Comparison of ENCODE assay signal across 24 cellular contexts in the genomic region with DNA sequence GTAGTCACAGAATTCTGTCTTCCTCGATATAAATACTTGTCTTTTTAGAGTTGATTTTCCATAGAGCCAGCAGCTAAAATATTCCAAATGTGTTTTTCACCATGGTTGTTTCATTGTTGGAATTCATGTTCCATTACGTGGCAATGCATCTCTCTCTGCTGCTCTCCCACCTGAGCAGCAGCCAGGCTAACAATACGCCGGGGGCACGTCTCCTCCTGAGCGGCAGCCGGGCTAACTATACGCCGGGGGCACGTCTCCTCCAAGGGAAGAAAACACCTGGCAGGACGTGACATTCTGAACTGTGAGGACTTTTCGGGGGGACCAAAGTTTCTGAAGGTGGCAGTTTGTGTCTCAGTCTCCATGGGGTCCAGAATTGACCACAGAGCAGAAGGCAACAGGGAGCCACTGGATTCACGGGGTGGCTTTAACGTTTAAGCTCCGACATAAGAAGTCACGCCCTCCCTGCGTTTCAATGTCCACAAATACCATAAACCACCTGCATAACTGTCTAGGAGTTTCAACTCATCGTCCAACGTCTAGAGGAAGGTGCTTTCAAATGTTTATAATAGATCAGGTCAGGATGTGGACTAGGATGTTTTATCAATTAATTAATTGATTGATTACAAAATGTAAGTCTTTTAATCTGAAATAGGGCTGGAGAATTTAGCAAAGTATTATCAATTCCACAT. TPM values are rescaled to one million over a fixed set of nuclear protein-coding genes. Genes with fewer than 3 reads are reported as not detected.
"Had no signal": no experiment of that assay in that cellular context is flagged by ENCODE, and none has a peak within 500 bp of the region (broad histone marks: within the 10 kb centered on the region; RNA-seq: fewer than 3 reads in every experiment).

No MANE protein-coding gene starts in this region.

- ATAC-seq: HepG2 had no signal

- H3K9me3 ChIP-seq: MG63, SJSA1 had no signal

- H3K4me1 ChIP-seq: SJSA1 had no signal

- DNase-seq: IMR-90, Karpas-422, KG1, MG63, NCI-H1092, NCI-H1105 treated with DMSO at 0.1 percent for 48 hours, NCI-H1417 treated with DMSO at 0.1 percent for 48 hours, NCI-H146, NCI-H1694 treated with DMSO at 0.1 percent for 48 hours, NCI-H1930, NCI-H2081, NCI-H2107, NCI-H226, NCI-H446, NCI-H510A, NCI-H524 treated with DMSO at 0.1 percent for 48 hours, NCI-H69, NCI-H774, Right ventricle myocardium superior, RPMI8226, SIG-M5 had no signal

- H3K36me3 ChIP-seq: MG63, SJSA1 had no signal

- H3K27me3 ChIP-seq: MG63, SJSA1 had no signal

- H3K4me3 ChIP-seq: MG63, SJSA1, SK-N-MC had no signal

- H3K27ac ChIP-seq: SJSA1, SK-N-MC had no signal

RNA-seq across cellular contexts. Expression of gene PLPP2, which starts 15.1 kb away (rescaled TPM):
- total RNA-seq: HepG2 had no signal
- polyA plus RNA-seq: HepG2 had no signal
